ENCODE assay signal across 1 cellular context in genomic region chr6:157513004-157513603, GRCh38.
TF ChIP-seq lines count a peak whose summit lies in the region.

No MANE protein-coding gene starts in this region.

TF ChIP-seq in HepG2, 621 proteins besides CTCF, POLR2A, EP300 and RAD21 (continued from another document and continues in another):
- TF ChIP-seq BCLAF1 (IDR thresholded peaks at IDR 0.05) (no peak), SMYD3 (CRISPR knock-in tag; IDR thresholded peaks at IDR 0.05) (peak; percentile 77; the same call in 1 of the 2 replicates), CCDC6 (CRISPR knock-in tag; IDR thresholded peaks at IDR 0.05) (no peak), ZNF639 (CRISPR knock-in tag; conservative IDR thresholded peaks at IDR 0.05) (0 out of 2 replicates have a peak, but pooled peaks have one; percentile 40), HBP1 (CRISPR knock-in tag; IDR thresholded peaks at IDR 0.05; ENCODE audit: low read depth) (peak; percentile 59; the same call in 1 of the 2 replicates), THAP11 (CRISPR knock-in tag; IDR thresholded peaks at IDR 0.05) (peak; percentile 71; the same call in 1 of the 2 replicates), ZNF484 (CRISPR knock-in tag; IDR thresholded peaks at IDR 0.05; ENCODE audit: borderline replicate concordance, low read depth) (no peak), BORCS8-MEF2B (CRISPR knock-in tag; IDR thresholded peaks at IDR 0.05) (no peak), KDM3A (CRISPR knock-in tag; IDR thresholded peaks at IDR 0.05; ENCODE audit: low read depth) (peak; percentile 37; the same call in 1 of the 2 replicates), KMT2B (CRISPR knock-in tag; IDR thresholded peaks at IDR 0.05) (peak; percentile 75), TERF1 (CRISPR knock-in tag; IDR thresholded peaks at IDR 0.05) (no peak), TP53 (CRISPR knock-in tag; conservative IDR thresholded peaks at IDR 0.05) (no peak), JDP2 (CRISPR knock-in tag; IDR thresholded peaks at IDR 0.05; ENCODE audit: borderline replicate concordance) (no peak), KLF16 (CRISPR knock-in tag; IDR thresholded peaks at IDR 0.05) (peak in 1 of 2 experiments; percentile 47; a peak in 1 of 4 replicates), MYC (CRISPR knock-in tag; IDR thresholded peaks at IDR 0.05; ENCODE audit: borderline replicate concordance) (no peak), HMGXB3 (CRISPR knock-in tag; IDR thresholded peaks at IDR 0.05; ENCODE audit: borderline replicate concordance) (peak; percentile 56; the same call in 1 of the 2 replicates), PLSCR1 (CRISPR knock-in tag; IDR thresholded peaks at IDR 0.05; ENCODE audit: borderline replicate concordance) (no peak), RXRA (CRISPR knock-in tag; IDR thresholded peaks at IDR 0.05) (peak; percentile 32; the same call in 1 of the 2 replicates), ZKSCAN1 (IDR thresholded peaks at IDR 0.05; ENCODE audit: low read length) (no peak), ZNF768 (CRISPR knock-in tag; IDR thresholded peaks at IDR 0.05) (no peak), ZNF710 (CRISPR knock-in tag; IDR thresholded peaks at IDR 0.05; ENCODE audit: borderline replicate concordance) (peak; percentile 76; the same call in 1 of the 2 replicates), ZNF292 (CRISPR knock-in tag; IDR thresholded peaks at IDR 0.05; ENCODE audit: borderline replicate concordance, low read depth) (peak; percentile 90; the same call in 1 of the 2 replicates), CENPBD1 (CRISPR knock-in tag; IDR thresholded peaks at IDR 0.05; ENCODE audit: borderline replicate concordance, low read depth) (no peak), MYPOP (CRISPR knock-in tag; IDR thresholded peaks at IDR 0.05) (no peak), EHMT2 (IDR thresholded peaks at IDR 0.05; ENCODE audit: borderline replicate concordance, low read depth, low read length) (no peak), ZNF451 (CRISPR knock-in tag; IDR thresholded peaks at IDR 0.05) (no peak), DNMT1 (CRISPR knock-in tag; IDR thresholded peaks at IDR 0.05) (no peak), DNMT3B (CRISPR knock-in tag; conservative IDR thresholded peaks at IDR 0.05) (no peak), ZUFSP (CRISPR knock-in tag; IDR thresholded peaks at IDR 0.05; ENCODE audit: borderline replicate concordance) (no peak), ZNF850 (CRISPR knock-in tag; conservative IDR thresholded peaks at IDR 0.05) (no peak), KDM5B (CRISPR knock-in tag; IDR thresholded peaks at IDR 0.05; ENCODE audit: borderline replicate concordance) (no peak), TBX2 (CRISPR knock-in tag; IDR thresholded peaks at IDR 0.05; ENCODE audit: borderline replicate concordance) (peak; percentile 100), POGZ (CRISPR knock-in tag; IDR thresholded peaks at IDR 0.05) (peak; percentile 69), MED8 (CRISPR knock-in tag; IDR thresholded peaks at IDR 0.05; ENCODE audit: insufficient replicate concordance) (no peak), ZNF512 (CRISPR knock-in tag; IDR thresholded peaks at IDR 0.05) (0 out of 2 replicates have a peak, but pooled peaks have one; percentile 43), HOXA3 (CRISPR knock-in tag; IDR thresholded peaks at IDR 0.05) (peak; percentile 62), ZNF619 (CRISPR knock-in tag; IDR thresholded peaks at IDR 0.05) (peak; percentile 69; the same call in 1 of the 2 replicates), ZBTB25 (CRISPR knock-in tag; IDR thresholded peaks at IDR 0.05) (no peak), GATA4 (IDR thresholded peaks at IDR 0.05; ENCODE audit: borderline replicate concordance, low read depth) (no peak)
